ENCODE assay signal across 20 cellular contexts in genomic region chr19:29587059-29587458, GRCh38. TPM values are rescaled to one million over a fixed set of nuclear protein-coding genes. Genes with fewer than 3 reads are reported as not detected.
DNase-seq lines count a peak whose midpoint lies in the region; ATAC-seq, FAIRE-seq and TF ChIP-seq lines count a peak whose summit lies in the region.
"Had no signal": no experiment of that assay in that cellular context is flagged by ENCODE, and none has a peak within 500 bp of the region (broad histone marks: within the 10 kb centered on the region; RNA-seq: fewer than 3 reads in every experiment).

No MANE protein-coding gene starts in this region.

- peaks cover 37% of the 10 kb centered on the region for H3K4me1 Mint-ChIP-seq in T-helper 1 cell treated with Interleukin-12 subunit alpha and Interleukin-12 subunit beta and Interleukin-4 antibody, amounts not matched to agents 30 μg/mL and 1 μg/mL, for 36 hours (ENCODE audit: low read depth)
- H3K4me1 Mint-ChIP-seq in T-cell: peaks cover 7 to 24% (median 17%) of the 10 kb centered on the region in 3 donors

- H3K4me2 ChIP-seq in A549: no peak overlapping the region
- no peak overlapping the region for H3K4me2 ChIP-seq in GM12878 (ENCODE audit: control insufficient read depth, insufficient read depth)

- H3K36me3 ChIP-seq in GM12878 (ENCODE audit: control insufficient read depth in 2 of 2, insufficient read depth in 2 of 2, low read length in 1 of 2): no peaks in the 10 kb centered on the region
- H3K36me3 ChIP-seq: spleen, transverse colon had no signal

- peaks cover 12% of the 10 kb centered on the region for H3K27me3 Mint-ChIP-seq in T-helper 1 cell treated with Interleukin-12 subunit alpha and Interleukin-12 subunit beta and Interleukin-4 antibody, amounts not matched to agents 30 μg/mL and 1 μg/mL, for 36 hours (ENCODE audit: low read depth)
- H3K27me3 Mint-ChIP-seq in T-cell: peaks cover 14 to 24% of the 10 kb centered on the region in 2 donors

- POLR2A ChIA-PET in A549 (lab: Yijun Ruan, JAX) (no interaction called here), T-cell (lab: Charles Lee) (no interaction called here), GM12878 (lab: Charles Lee) (no interaction called here)

- TF ChIP-seq RAD21 in A549 (conservative IDR thresholded peaks at IDR 0.05 in 1 of 2, IDR thresholded peaks at IDR 0.05 in 1 of 2) (no peak), GM12878 (IDR thresholded peaks at IDR 0.05; ENCODE audit: insufficient read depth, low read depth, low read length) (no peak)

- no peaks in the 10 kb centered on the region for H3K79me2 ChIP-seq in GM12878 (ENCODE audit: control insufficient read depth, insufficient read depth, low read length)

- no peak overlapping the region for H3K4me3 ChIP-seq in A549
- no peak overlapping the region for H3K4me3 ChIP-seq in GM12878
- H3K4me3 ChIP-seq: lung, spleen, transverse colon had no signal

- peak overlapping the region; percentile 86 for H3K27ac Mint-ChIP-seq in T-helper 1 cell treated with Interleukin-12 subunit alpha and Interleukin-12 subunit beta and Interleukin-4 antibody, amounts not matched to agents 30 μg/mL and 1 μg/mL, for 36 hours
- peak overlapping the region; percentile 88 to 89 for H3K27ac Mint-ChIP-seq in T-cell
- H3K27ac Mint-ChIP-seq: dendritic cell treated with granulocyte-macrophage colony-stimulating factor and Interleukin-4, amounts not matched to agents 40 ng/mL and 50 ng/mL, for 4 days had no signal

- intact Hi-C loops in GM12878 (cut with micrococcal nuclease; ENCODE audit: unreplicated experiment): no loop called here

- no peak for TF ChIP-seq POLR2A in A549 (IDR thresholded peaks at IDR 0.05; ENCODE audit: low read length)
- no peak for TF ChIP-seq POLR2A in GM12878 (IDR thresholded peaks at IDR 0.05; ENCODE audit: low read depth, low read length)

- RAD21 ChIA-PET in GM12878 (lab: Charles Lee; ENCODE audit: unreplicated experiment): no interaction called here

- TF ChIP-seq CTCF in A549 (IDR thresholded peaks at IDR 0.05) (no peak), GM12878 (IDR thresholded peaks at IDR 0.05 in 2 of 3, conservative IDR thresholded peaks at IDR 0.05 in 1 of 3; ENCODE audit: control insufficient read depth in 2 of 3, extremely low read depth in 1 of 3, insufficient read depth in 1 of 3, low read depth in 3 of 3, low read length in 3 of 3) (no peak)

- peaks cover 3% of the 10 kb centered on the region for H3K9me3 Mint-ChIP-seq in T-helper 1 cell treated with Interleukin-12 subunit alpha and Interleukin-12 subunit beta and Interleukin-4 antibody, amounts not matched to agents 30 μg/mL and 1 μg/mL, for 36 hours
- peaks cover 0 to 8% (median 0%) of the 10 kb centered on the region in 3 donors for H3K9me3 Mint-ChIP-seq in T-cell

- no peak for ATAC-seq in A549
- peak in 1 of 4 experiments; percentile 5 for ATAC-seq in T-cell (replicated peaks in 1 of 4)
- no peak for ATAC-seq in GM12878
- no peak for ATAC-seq in GM18498 (IDR thresholded peaks at IDR 0.05; ENCODE audit: unreplicated experiment)
- ATAC-seq in HG02623 (IDR thresholded peaks at IDR 0.05; ENCODE audit: unreplicated experiment): no peak
- no peak for ATAC-seq in GM19395 (IDR thresholded peaks at IDR 0.05; ENCODE audit: unreplicated experiment)

- CTCF ChIA-PET in A549 (lab: Yijun Ruan, JAX): interaction anchor here (1.2 to 3.3 kb wide), 5 partner anchors 10 to 119 kb away, joined by 3 to 28 read pairs (median 4); partner anchors contain the start of gene POP4
- CTCF ChIA-PET in T-cell (lab: Charles Lee): interaction anchor here in 1 of 2 donors (1.4 kb wide), 1 partner anchor 129 kb away, joined by 4 read pairs; no protein-coding TSS in a partner anchor
- CTCF ChIA-PET in GM12878 (lab: Yijun Ruan, JAX): interaction anchor here (1.3 kb wide), 1 partner anchor 12 kb away, joined by 3 read pairs; no protein-coding TSS in a partner anchor

- WGBS in A549 (ENCODE audit: missing lambda C conversion rate): 0% methylated on average over 3 of the region's 3 CpGs
- 10% methylated on average over 3 of the region's 3 CpGs for WGBS in GM12878 (ENCODE audit: insufficient coverage, insufficient replicate concordance, low lambda C conversion rate, missing lambda C conversion rate)

- TF ChIP-seq EP300 in A549 (IDR thresholded peaks at IDR 0.05) (no peak), GM12878 (IDR thresholded peaks at IDR 0.05; ENCODE audit: borderline replicate concordance in 1 of 2, control insufficient read depth in 1 of 2, low read depth in 2 of 2, low read length in 2 of 2) (no peak)

- peak overlapping the region; percentile 40 for H3K4me3 Mint-ChIP-seq in T-helper 1 cell treated with Interleukin-12 subunit alpha and Interleukin-12 subunit beta and Interleukin-4 antibody, amounts not matched to agents 30 μg/mL and 1 μg/mL, for 36 hours
- H3K4me3 Mint-ChIP-seq in T-cell: no peak overlapping the region
- H3K4me3 Mint-ChIP-seq: dendritic cell treated with granulocyte-macrophage colony-stimulating factor and Interleukin-4, amounts not matched to agents 40 ng/mL and 50 ng/mL, for 4 days had no signal

- no peaks in the 10 kb centered on the region for H3K4me1 ChIP-seq in A549
- peaks cover 6% of the 10 kb centered on the region for H3K4me1 ChIP-seq in GM12878 (ENCODE audit: control insufficient read depth, insufficient read depth, low read length)
- H3K4me1 ChIP-seq: spleen, transverse colon had no signal

- no peak for DNase-seq in T-helper 1 cell
- no peak for DNase-seq in A549 (ENCODE audit: low read depth in 1 of 2, low spot score in 1 of 2)
- no peak for DNase-seq in T-cell
- DNase-seq in GM12878 (ENCODE audit: low read depth, low spot score): no peak
- DNase-seq: 8988T, AML-193, COR-L47, DMS79 treated with DMSO at 0.1 percent for 48 hours, Karpas-422, NCI-H1694 treated with DMSO at 0.1 percent for 48 hours, occipital lobe, spleen had no signal

- SMC1A ChIA-PET in GM12878 (lab: Charles Lee; ENCODE audit: uncharacterized antibody, unreplicated experiment): interaction anchor here (0.6 to 1.4 kb wide), 3 partner anchors 9 to 37 kb away, joined by 3 to 4 read pairs (median 3); no protein-coding TSS in a partner anchor

- no peak overlapping the region; the same call in 1 of the 2 replicates for H2AFZ ChIP-seq in GM12878 (ENCODE audit: control insufficient read depth, low read depth, low read length)

- no TSS peak for BruUV-seq in GM12878 (replicated peaks; lab: Mats Ljungman, UMichigan)

- peaks cover 9% of the 10 kb centered on the region; the same call in 1 of the 3 replicates for H3K9me3 ChIP-seq in A549
- peaks cover 2% of the 10 kb centered on the region; the same call in 1 of the 3 replicates for H3K9me3 ChIP-seq in GM12878 (replicated peaks; ENCODE audit: control insufficient read depth, insufficient read depth, low read length)
- H3K9me3 ChIP-seq: transverse colon had no signal

- peaks cover 6% of the 10 kb centered on the region for H3K36me3 Mint-ChIP-seq in T-helper 1 cell treated with Interleukin-12 subunit alpha and Interleukin-12 subunit beta and Interleukin-4 antibody, amounts not matched to agents 30 μg/mL and 1 μg/mL, for 36 hours (ENCODE audit: low read depth)
- no peaks in the 10 kb centered on the region for H3K36me3 Mint-ChIP-seq in T-cell

- in situ Hi-C loops in GM12878 (cut with MboI): no loop called here

- H3K27me3 ChIP-seq in GM12878 (replicated peaks in 1 of 2; ENCODE audit: control insufficient read depth in 2 of 2, insufficient read depth in 2 of 2, low read length in 1 of 2): no peaks in the 10 kb centered on the region; a peak in 2 of 4 replicates

- H3K27ac ChIP-seq in A549: no peak overlapping the region
- peak overlapping the region; percentile 18; the same call in 1 of the 2 replicates for H3K27ac ChIP-seq in GM12878 (ENCODE audit: control insufficient read depth, insufficient read depth)
- H3K27ac ChIP-seq: transverse colon had no signal

- H3K9ac ChIP-seq in GM12878 (ENCODE audit: control insufficient read depth, insufficient read depth, low read length): no peak overlapping the region; the same call in 1 of the 2 replicates

- FAIRE-seq in A549 (lab: Jason Lieb, UNC) (peak; percentile 76), GM12878 (lab: Jason Lieb, UNC) (no peak)
- FAIRE-seq: endothelial cell of umbilical vein had no signal

- H4K20me1 ChIP-seq in GM12878 (ENCODE audit: control insufficient read depth, insufficient read depth): no peaks in the 10 kb centered on the region

TF ChIP-seq in A549, 52 proteins besides CTCF, POLR2A, EP300 and RAD21 (continues in another document):
- TF ChIP-seq ZC3H11A (IDR thresholded peaks at IDR 0.05) (no peak), FOSB (CRISPR knock-in tag; IDR thresholded peaks at IDR 0.05) (no peak), MAFK (IDR thresholded peaks at IDR 0.05; ENCODE audit: partially characterized antibody) (no peak), CEBPB (IDR thresholded peaks at IDR 0.05) (no peak)

TF ChIP-seq in GM12878, 131 proteins besides CTCF, POLR2A, EP300 and RAD21 (continues in another document):
- TF ChIP-seq FOXM1 (IDR thresholded peaks at IDR 0.05; ENCODE audit: low read depth, low read length): no peak
- TF ChIP-seq IKZF1 (conservative IDR thresholded peaks at IDR 0.05): no peak
- no peak for TF ChIP-seq SPI1 (IDR thresholded peaks at IDR 0.05; ENCODE audit: borderline replicate concordance, insufficient read depth, low read depth, low read length)
- TF ChIP-seq MYB (IDR thresholded peaks at IDR 0.05; ENCODE audit: borderline replicate concordance, low read depth, low read length): no peak

RNA-seq across cellular contexts. Expression of gene POP4, which starts 19.0 kb away (rescaled TPM):
- 194 and 208 TPM in 2 replicates for polyA plus RNA-seq in A549 (2011; rRNA removed)
- 137 and 159 TPM in 2 replicates for polyA plus RNA-seq in A549 (2012; cell fraction: cytosol; rRNA removed)
- 90.9 and 93.5 TPM in 2 replicates for polyA plus RNA-seq in A549 (2012; cell fraction: nucleus; rRNA removed)
- polyA plus RNA-seq in A549 (2017; fragmentation: RNase III; extraction: RNeasy Plus Mini Kit Qiagen cat#74134 plus additional on column Dnase treatment): 202 to 226 TPM (median 206 TPM) in 3 replicates
- 114 and 131 TPM in 2 replicates for polyA minus RNA-seq in A549 (2011; rRNA and poly(A)+ RNA removed)
- total RNA-seq in T-cell: 10 to 100 TPM; 43.7 to 59.6 (median 55.5) TPM
- total RNA-seq in GM12878 (2013; cell fraction: nucleolus; rRNA removed): 99.8 and 103 TPM in 2 replicates
- 128 and 132 TPM in 2 replicates for total RNA-seq in GM12878 (2014; rRNA removed)
- 108 and 114 TPM in 2 replicates for total RNA-seq in GM12878 (2014; rRNA removed; fragmentation: Illumina TruSeq; extraction: Trizol)
- 85.1 and 93.5 TPM in 2 replicates for total RNA-seq in GM12878 (2021)
- polyA plus RNA-seq in GM12878 (2011; ENCODE audit: low read depth): 76.2 TPM
- polyA plus RNA-seq in GM12878 (2011; rRNA removed): 118 and 132 TPM in 2 replicates
- 94.2 and 105 TPM in 2 replicates for polyA plus RNA-seq in GM12878 (2011; cell fraction: cytosol; rRNA removed)
- 131 and 158 TPM in 2 replicates for polyA plus RNA-seq in GM12878 (2011; cell fraction: nucleus; rRNA removed)
- 45.0 and 65.7 TPM in 2 replicates for polyA plus RNA-seq in GM12878 (2012)
- polyA plus RNA-seq in GM12878 (2014; fragmentation: Illumina TruSeq; extraction: Trizol): 113 and 118 TPM in 2 replicates
- 10 to 100 TPM; 52.1 to 76.6 TPM for polyA plus RNA-seq in GM12878 (2014; fragmentation: Nextera tagmentation; extraction: Ambion mirVana)
- 118 and 129 TPM in 2 replicates for polyA plus RNA-seq in GM12878 (2014; rRNA removed)
- polyA plus RNA-seq in GM12878 (2016; fragmentation: Nextera tagmentation; extraction: Ambion mirVana): 100 to 1,000 TPM; 225 to 231 TPM
- 72.3 and 95.2 TPM in 2 replicates for polyA minus RNA-seq in GM12878 (2011; rRNA and poly(A)+ RNA removed)
- polyA minus RNA-seq in GM12878 (2011; cell fraction: cytosol; rRNA and poly(A)+ RNA removed): 24.3 and 44.7 TPM in 2 replicates
- polyA minus RNA-seq in GM12878 (2011; cell fraction: nucleus; rRNA and poly(A)+ RNA removed): 62.3 and 73.9 TPM in 2 replicates
